In genomic region chr13:106491463-106491862, GRCh38 we compare ENCODE assay signal across 17 cellular contexts. TPM values are rescaled to one million over a fixed set of nuclear protein-coding genes. Genes with fewer than 3 reads are reported as not detected.
DNase-seq lines count a peak whose midpoint lies in the region; ATAC-seq and TF ChIP-seq lines count a peak whose summit lies in the region.
"Had no signal": no experiment of that assay in that cellular context is flagged by ENCODE, and none has a peak within 500 bp of the region (broad histone marks: within the 10 kb centered on the region; RNA-seq: fewer than 3 reads in every experiment).

No MANE protein-coding gene starts in this region.

- DNase-seq in stimulated activated naive CD8-positive, alpha-beta T cell treated with anti-CD3 and anti-CD28 coated beads, Interleukin-15, Interleukin-2, amounts not matched to agents 100 U/mL and 50 U/mL, for 24 hours, result no peak
- DNase-seq in aorta (no peak), HuH-7.5 (ENCODE audit: low spot score) (no peak), NCI-H1436 (lab: John Stamatoyannopoulos, UW) (no peak)
- DNase-seq: HCEC 1CT, left ventricle myocardium superior, NCI-H1694 treated with DMSO at 0.1 percent for 48 hours, T-helper 9 cell had no signal

- H3K4me3 Mint-ChIP-seq in stimulated activated naive CD8-positive, alpha-beta T cell treated with anti-CD3 and anti-CD28 coated beads, Interleukin-15, Interleukin-2, amounts not matched to agents 100 ng/mL and 50 ng/mL, for 24 hours, result peak overlapping the region; percentile 62
- no peak overlapping the region for H3K4me3 Mint-ChIP-seq in nephron
- H3K4me3 Mint-ChIP-seq: activated CD8-positive, alpha-beta T cell treated with anti-CD3 and anti-CD28 coated beads for 36 hours had no signal

- peaks cover 79% of the 10 kb centered on the region for H3K27me3 Mint-ChIP-seq in stimulated activated naive CD8-positive, alpha-beta T cell treated with anti-CD3 and anti-CD28 coated beads, Interleukin-15, Interleukin-2, amounts not matched to agents 100 ng/mL and 50 ng/mL, for 24 hours
- no peaks in the 10 kb centered on the region for H3K27me3 Mint-ChIP-seq in nephron (ENCODE audit: low read depth)

- H3K27ac Mint-ChIP-seq in stimulated activated naive CD8-positive, alpha-beta T cell treated with anti-CD3 and anti-CD28 coated beads, Interleukin-15, Interleukin-2, amounts not matched to agents 100 ng/mL and 50 ng/mL, for 24 hours, result no peak overlapping the region
- H3K27ac Mint-ChIP-seq in nephron, result peak overlapping the region in 2 of 3 experiments; percentile 41 to 46
- H3K27ac Mint-ChIP-seq: activated CD8-positive, alpha-beta T cell treated with anti-CD3 and anti-CD28 coated beads for 36 hours had no signal

- intact Hi-C loops in aorta (cut with DNase I), result no loop called here

- H3K4me3 ChIP-seq in aorta (ENCODE audit: low read length in 2 of 2), result peak overlapping the region; percentile 29 to 31

- peaks cover 20% of the 10 kb centered on the region for H3K4me1 Mint-ChIP-seq in stimulated activated naive CD8-positive, alpha-beta T cell treated with anti-CD3 and anti-CD28 coated beads, Interleukin-15, Interleukin-2, amounts not matched to agents 100 ng/mL and 50 ng/mL, for 24 hours (ENCODE audit: low read depth)
- H3K4me1 Mint-ChIP-seq in nephron, result peaks cover 18% of the 10 kb centered on the region

- H3K9me3 Mint-ChIP-seq in stimulated activated naive CD8-positive, alpha-beta T cell treated with anti-CD3 and anti-CD28 coated beads, Interleukin-15, Interleukin-2, amounts not matched to agents 100 ng/mL and 50 ng/mL, for 24 hours, result no peaks in the 10 kb centered on the region
- no peaks in the 10 kb centered on the region for H3K9me3 Mint-ChIP-seq in nephron
- H3K9me3 Mint-ChIP-seq: activated CD8-positive, alpha-beta T cell treated with anti-CD3 and anti-CD28 coated beads for 36 hours had no signal

- peak overlapping the region; percentile 98 for H3K27ac ChIP-seq in cingulate gyrus (ENCODE audit: low read depth, low read length)
- H3K27ac ChIP-seq in aorta (ENCODE audit: low read depth in 1 of 2, low read length in 2 of 2), result peak overlapping the region; percentile 17 to 28
- H3K27ac ChIP-seq: epithelial cell of prostate, KMS-11, RWPE1 had no signal

- no peaks in the 10 kb centered on the region for H3K9me3 ChIP-seq in aorta (ENCODE audit: control insufficient read depth, low read length)

- no peaks in the 10 kb centered on the region for H3K27me3 ChIP-seq in aorta (ENCODE audit: control insufficient read depth in 1 of 2, insufficient read depth in 2 of 2, low read length in 1 of 2)

- WGBS in aorta, 2 donors, result 13 to 21% methylated on average over 11 of the region's 11 CpGs

- no peak for ATAC-seq in stimulated activated naive CD8-positive, alpha-beta T cell treated with anti-CD3 and anti-CD28 coated beads, Interleukin-15, Interleukin-2, amounts not matched to agents 100 U/mL and 50 U/mL, for 24 hours
- ATAC-seq in aorta (ENCODE audit: low FRiP score) (no peak), HG03159 (IDR thresholded peaks at IDR 0.05; ENCODE audit: unreplicated experiment) (no peak)
- ATAC-seq: left ventricle myocardium superior had no signal

- TF ChIP-seq CTCF in nephron (IDR thresholded peaks at IDR 0.05; ENCODE audit: unreplicated experiment in 3 of 3), result no peak

- H3K36me3 ChIP-seq in aorta (ENCODE audit: control insufficient read depth in 1 of 2, insufficient read depth in 2 of 2, low read length in 1 of 2), result no peaks in the 10 kb centered on the region

- H3K4me1 ChIP-seq in aorta (ENCODE audit: control insufficient read depth in 1 of 2, insufficient read depth in 2 of 2, low read length in 2 of 2), result peaks cover 0 to 3% of the 10 kb centered on the region in 2 donors

- no peaks in the 10 kb centered on the region for H3K36me3 Mint-ChIP-seq in stimulated activated naive CD8-positive, alpha-beta T cell treated with anti-CD3 and anti-CD28 coated beads, Interleukin-15, Interleukin-2, amounts not matched to agents 100 ng/mL and 50 ng/mL, for 24 hours (ENCODE audit: low read depth)
- peaks cover 65% of the 10 kb centered on the region for H3K36me3 Mint-ChIP-seq in nephron (ENCODE audit: low read depth)
- H3K36me3 Mint-ChIP-seq: CD4-positive, alpha-beta memory T cell had no signal

RNA-seq across cellular contexts. Expression of gene EFNB2, which starts 44.0 kb away (rescaled TPM):
- total RNA-seq in aorta, result 10 to 100 TPM; 24.8 to 35.0 TPM
- 10 to 100 TPM in 1 of 2 donors, 1 to 10 TPM in 1; 7.3 to 15.7 TPM for polyA plus RNA-seq in aorta
